ENCODE assay signal across 8 cellular contexts in the genomic region with DNA sequence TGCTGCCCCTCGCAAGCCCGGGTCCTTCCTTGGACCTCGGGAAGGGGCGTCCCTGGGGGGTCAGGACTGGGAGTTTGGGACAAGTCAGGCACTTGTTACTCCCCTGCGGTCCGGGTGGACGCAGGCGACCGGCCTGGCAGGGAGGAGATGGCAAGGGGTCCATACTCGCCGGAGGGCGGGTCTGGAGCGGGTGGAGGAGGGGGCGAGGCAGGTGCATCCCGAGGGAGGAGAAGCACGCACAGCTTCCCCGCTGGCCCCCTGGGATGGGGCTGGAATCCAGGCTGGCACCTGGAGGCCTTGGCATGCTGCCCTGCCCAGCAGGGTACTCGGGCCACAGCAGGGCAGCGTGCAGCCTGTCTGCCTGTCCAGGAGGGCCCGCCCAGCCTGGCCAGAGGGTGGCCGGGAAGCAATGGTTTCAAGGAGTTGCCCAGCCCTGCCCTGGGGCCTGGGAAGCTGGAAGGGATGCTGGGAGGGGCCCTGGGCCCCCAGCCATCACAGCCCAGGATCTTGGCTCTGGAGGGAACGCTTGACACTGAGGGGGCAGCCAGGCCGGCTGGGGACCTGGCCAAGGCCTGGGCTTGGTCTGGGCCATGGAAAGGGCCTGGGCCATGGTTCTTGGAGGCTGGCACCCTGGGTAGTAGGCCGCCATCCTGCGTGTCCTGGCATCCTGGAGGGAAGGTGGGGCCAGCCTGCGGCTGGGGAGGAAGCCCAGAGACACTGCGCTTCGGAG. TPM values are rescaled to one million over a fixed set of nuclear protein-coding genes. Genes with fewer than 3 reads are reported as not detected.
DNase-seq lines count a peak whose midpoint lies in the region; ATAC-seq, FAIRE-seq and TF ChIP-seq lines count a peak whose summit lies in the region.

No MANE protein-coding gene starts in this region.

- H3K9me3 ChIP-seq in BE2C (no peaks in the 10 kb centered on the region), IMR-90 (ENCODE audit: control insufficient read depth, insufficient read depth, low read length) (no peaks in the 10 kb centered on the region), kidney (ENCODE audit: control insufficient read depth in 1 of 2, low read length in 2 of 2) (no peaks in the 10 kb centered on the region), suprapubic skin (no peaks in the 10 kb centered on the region)

- peak overlapping the region; percentile 45 for H2BK5ac ChIP-seq in IMR-90 (ENCODE audit: low read depth, low read length, poor library complexity, severe bottlenecking)

- H3K27ac ChIP-seq in IMR-90 (ENCODE audit: insufficient read depth, low read length) (peak overlapping the region; percentile 55), kidney (ENCODE audit: low read depth in 2 of 2, low read length in 2 of 2) (peak overlapping the region; percentile 90 to 93), suprapubic skin (peak overlapping the region; percentile 87)

- peak overlapping the region; percentile 63; the same call in 1 of the 2 replicates for H2AK5ac ChIP-seq in IMR-90 (ENCODE audit: low read depth, low read length)

- FAIRE-seq in kidney (lab: Jason Lieb, UNC) = no peak

- CTCF ChIA-PET in IMR-90 (lab: Yijun Ruan, JAX) = interaction anchor here (0.7 to 1.1 kb wide), 2 partner anchors 86 to 553 kb away, joined by 3 to 4 read pairs; no protein-coding TSS in a partner anchor

- dilution Hi-C loops in IMR-90 (cut with HindIII; ENCODE audit: low sequenced_read_pairs, unreplicated experiment) = no loop called here

- peak; percentile 7; the same call in 1 of the 2 replicates for ATAC-seq in IMR-90 (ENCODE audit: low read depth)
- no peak for ATAC-seq in HG02885 (IDR thresholded peaks at IDR 0.05; ENCODE audit: poor library complexity, unreplicated experiment)
- ATAC-seq in HG03432 (IDR thresholded peaks at IDR 0.05; ENCODE audit: unreplicated experiment) = no peak

- H3K4ac ChIP-seq in IMR-90 (ENCODE audit: low read depth, low read length) = peak overlapping the region; percentile 75

- H2AFZ ChIP-seq in IMR-90 (replicated peaks; ENCODE audit: low read length, poor library complexity) = peak overlapping the region; percentile 85

- TF ChIP-seq EP300 in suprapubic skin (IDR thresholded peaks at IDR 0.05) = no peak

- no peak for TF ChIP-seq POLR2A in IMR-90 (IDR thresholded peaks at IDR 0.05; ENCODE audit: low read depth, low read length)
- TF ChIP-seq POLR2A in suprapubic skin (IDR thresholded peaks at IDR 0.05) = no peak

- peaks cover 6 to 57% of the 10 kb centered on the region in 2 experiments; a peak in 3 of 4 replicates for H3K79me1 ChIP-seq in IMR-90 (ENCODE audit: low read depth in 1 of 2, low read length in 2 of 2)

- no TSS peak for BruUV-seq in IMR-90 (replicated peaks; lab: Mats Ljungman, UMichigan)

- H2BK20ac ChIP-seq in IMR-90 (ENCODE audit: low read depth, low read length) = no peak overlapping the region

- no peak for TF ChIP-seq RAD21 in IMR-90 (IDR thresholded peaks at IDR 0.05; ENCODE audit: low read length)

- peak overlapping the region; percentile 59; the same call in 1 of the 2 replicates for H3K23ac ChIP-seq in IMR-90 (ENCODE audit: low read depth, low read length)

- DNase-seq in BE2C = no peak
- no peak for DNase-seq in IMR-90
- peak; percentile 39 for DNase-seq in astrocyte of the spinal cord (ENCODE audit: low read depth, low spot score)
- peak; percentile 92 for DNase-seq in kidney
- DNase-seq in suprapubic skin (ENCODE audit: low spot score in 2 of 2) = no peak
- no peak for DNase-seq in occipital lobe (lab: John Stamatoyannopoulos, UW)

- POLR2A ChIA-PET in IMR-90 (lab: Charles Lee; ENCODE audit: unreplicated experiment) = interaction anchor here (1.0 to 1.1 kb wide), 2 partner anchors 10 to 27 kb away, joined by 3 read pairs; no protein-coding TSS in a partner anchor

- H3K36me3 ChIP-seq in BE2C (no peaks in the 10 kb centered on the region), IMR-90 (ENCODE audit: control insufficient read depth, insufficient read depth, low read length) (no peaks in the 10 kb centered on the region), kidney (ENCODE audit: control insufficient read depth in 1 of 2, insufficient read depth in 2 of 2, low read length in 2 of 2) (no peaks in the 10 kb centered on the region), suprapubic skin (no peaks in the 10 kb centered on the region)

- WGBS in IMR-90 (ENCODE audit: extremely low coverage in 2 of 2, insufficient read length in 1 of 2), 2 experiments = 5% methylated on average over 4 of the region's 28 CpGs; no CpG with 5 or more reads in 1 of the 2 experiments
- no CpG with 5 or more reads among the region's 28 CpGs for WGBS in suprapubic skin

- H3K56ac ChIP-seq in IMR-90 (ENCODE audit: extremely low read depth, insufficient read depth, low read length) = no peak overlapping the region

- in situ Hi-C loops in IMR-90 (cut with MboI; ENCODE audit: low sequenced_read_pairs) = no loop called here
- in situ Hi-C loops in astrocyte of the spinal cord (cut with HindIII; ENCODE audit: low sequenced_read_pairs) = no loop called here

- TF ChIP-seq CTCF in BE2C (IDR thresholded peaks at IDR 0.05; ENCODE audit: low read depth, low read length) = no peak
- TF ChIP-seq CTCF in IMR-90 (conservative IDR thresholded peaks at IDR 0.05; ENCODE audit: low read depth, low read length) = 0 out of 2 replicates have a peak, but pooled peaks have one; percentile 1
- no peak for TF ChIP-seq CTCF in astrocyte of the spinal cord (IDR thresholded peaks at IDR 0.05; ENCODE audit: low read depth, low read length)
- no peak for TF ChIP-seq CTCF in kidney (IDR thresholded peaks at IDR 0.05; ENCODE audit: borderline replicate concordance, extremely low read depth, insufficient read depth)
- TF ChIP-seq CTCF in suprapubic skin (IDR thresholded peaks at IDR 0.05) = no peak

- peak overlapping the region; percentile 68 for H3K9ac ChIP-seq in IMR-90 (ENCODE audit: low read depth, low read length)
- H3K9ac ChIP-seq in kidney (ENCODE audit: low read length in 2 of 2) = peak overlapping the region; percentile 80 to 84

- H4K20me1 ChIP-seq in IMR-90 (ENCODE audit: insufficient read depth, low read length) = peaks cover 55% of the 10 kb centered on the region

- peak overlapping the region; percentile 61 for H4K91ac ChIP-seq in IMR-90 (ENCODE audit: insufficient read depth, low read depth, low read length)

- H3K27me3 ChIP-seq in BE2C (no peaks in the 10 kb centered on the region), IMR-90 (ENCODE audit: control insufficient read depth, insufficient read depth, low read length) (no peaks in the 10 kb centered on the region), suprapubic skin (peaks cover 8% of the 10 kb centered on the region)

- H3K4me1 ChIP-seq in BE2C (peaks cover 21% of the 10 kb centered on the region), IMR-90 (ENCODE audit: control insufficient read depth, insufficient read depth, low read length) (peaks cover 22% of the 10 kb centered on the region), kidney (ENCODE audit: control insufficient read depth in 1 of 2, insufficient read depth in 1 of 2, low read depth in 1 of 2, low read length in 2 of 2) (peaks cover 41 to 55% of the 10 kb centered on the region in 2 donors), suprapubic skin (peaks cover 70% of the 10 kb centered on the region)

- intact Hi-C loops in IMR-90 (cut with micrococcal nuclease) = loop anchor here (5.0 kb wide), 1 partner anchor 45 kb away; the partner anchor contains the start of gene TFAP4
- intact Hi-C loops in kidney (cut with DNase I) = no loop called here

- peak overlapping the region; percentile 76 for H3K4me2 ChIP-seq in IMR-90 (ENCODE audit: low read depth, low read length)

- 0 out of 2 replicates have a peak overlapping the region, but pooled peaks have one; percentile 46 for H2BK120ac ChIP-seq in IMR-90 (ENCODE audit: low read depth, low read length)

- H2AK9ac ChIP-seq in IMR-90 (replicated peaks; ENCODE audit: low read depth, low read length, poor library complexity) = peak overlapping the region; percentile 97

- H3K9me1 ChIP-seq in IMR-90 (ENCODE audit: insufficient read depth, low read length) = peaks cover 12% of the 10 kb centered on the region

- no peak overlapping the region for H3K18ac ChIP-seq in IMR-90 (ENCODE audit: low read depth, low read length)

- H2BK15ac ChIP-seq in IMR-90 (ENCODE audit: low read depth, low read length) = no peak overlapping the region

- H3K4me3 ChIP-seq in BE2C (ENCODE audit: low read depth, low read length) (peak overlapping the region; percentile 70), IMR-90 (ENCODE audit: insufficient read depth, low read depth, low read length) (peak overlapping the region; percentile 74), astrocyte of the spinal cord (ENCODE audit: low read depth, low read length) (peak overlapping the region; percentile 79), kidney (ENCODE audit: low read length in 2 of 2) (peak overlapping the region; percentile 52 to 82), suprapubic skin (peak overlapping the region; percentile 81)

- peak overlapping the region; percentile 76; the same call in 1 of the 2 replicates for H3K14ac ChIP-seq in IMR-90 (replicated peaks; ENCODE audit: low read depth, low read length)

- peak overlapping the region in 1 of 2 experiments; percentile 40; a peak in 1 of 4 replicates for H4K8ac ChIP-seq in IMR-90 (ENCODE audit: low read depth in 2 of 2, low read length in 2 of 2)

- H4K5ac ChIP-seq in IMR-90 (ENCODE audit: low read depth, low read length) = no peak overlapping the region; the same call in 1 of the 2 replicates

RNA-seq across cellular contexts. Expression of gene GLIS2, which starts 1.0 kb away (rescaled TPM):
- 45.4 TPM for polyA plus RNA-seq in BE2C (2012; ENCODE audit: insufficient read depth, insufficient read length, low read depth)
- 0.36 and 0.56 TPM in 2 replicates for total RNA-seq in IMR-90 (2012; rRNA removed)
- 8.4 and 9.0 TPM in 2 replicates for polyA plus RNA-seq in IMR-90 (2012; rRNA removed)
- 6.1 and 12.6 TPM in 2 replicates for polyA plus RNA-seq in IMR-90 (2012; cell fraction: cytosol; rRNA removed)
- 15.5 and 36.4 TPM in 2 replicates for polyA plus RNA-seq in IMR-90 (2012; cell fraction: nucleus; rRNA removed; ENCODE audit: low replicate concordance)
- 68.7 TPM for total RNA-seq in kidney
- polyA plus RNA-seq in kidney (ENCODE audit: insufficient read depth, low read depth, low replicate concordance) = 35.6 TPM
- total RNA-seq in suprapubic skin = 1 to 10 TPM; 1.1 to 3.1 (median 2.3) TPM
- 5.1 TPM for total RNA-seq in occipital lobe

RNA-seq across cellular contexts. Expression of gene PAM16, which starts 34.2 kb away (rescaled TPM):
- polyA plus RNA-seq in BE2C (2012; ENCODE audit: insufficient read depth, insufficient read length, low read depth) = 216 TPM
- 17.9 and 25.6 TPM in 2 replicates for total RNA-seq in IMR-90 (2012; rRNA removed)
- 48.4 and 69.5 TPM in 2 replicates for polyA plus RNA-seq in IMR-90 (2012; rRNA removed)
- 84.0 and 105 TPM in 2 replicates for polyA plus RNA-seq in IMR-90 (2012; cell fraction: cytosol; rRNA removed)
- polyA plus RNA-seq in IMR-90 (2012; cell fraction: nucleus; rRNA removed; ENCODE audit: low replicate concordance) = 70.0 and 101 TPM in 2 replicates
- 29.4 TPM for total RNA-seq in kidney
- 61.1 TPM for polyA plus RNA-seq in kidney (ENCODE audit: insufficient read depth, low read depth, low replicate concordance)
- 10 to 100 TPM; 23.8 to 54.7 (median 46.1) TPM for total RNA-seq in suprapubic skin
- total RNA-seq in occipital lobe = 21.2 TPM

RNA-seq across cellular contexts. Expression of gene TFAP4, which starts 44.1 kb away (rescaled TPM):
- polyA plus RNA-seq in BE2C (2012; ENCODE audit: insufficient read depth, insufficient read length, low read depth) = 40.1 TPM
- total RNA-seq in IMR-90 (2012; rRNA removed) (7.3 and 7.8 TPM in 2 replicates), kidney (11.9 TPM), suprapubic skin (10 to 100 TPM; 12.0 to 18.3 (median 14.9) TPM), occipital lobe (13.7 TPM)
- polyA plus RNA-seq in IMR-90 (2012; rRNA removed) (5.6 and 7.0 TPM in 2 replicates), kidney (ENCODE audit: insufficient read depth, low read depth, low replicate concordance) (3.2 TPM)
- polyA plus RNA-seq in IMR-90 (2012; cell fraction: cytosol; rRNA removed) = 3.0 and 5.3 TPM in 2 replicates
- polyA plus RNA-seq in IMR-90 (2012; cell fraction: nucleus; rRNA removed; ENCODE audit: low replicate concordance) = 6.5 and 10.4 TPM in 2 replicates

RNA-seq across cellular contexts. Expression of gene VASN, which starts 54.8 kb away (rescaled TPM):
- 147 TPM for polyA plus RNA-seq in BE2C (2012; ENCODE audit: insufficient read depth, insufficient read length, low read depth)
- total RNA-seq in IMR-90 (2012; rRNA removed) = 9.3 and 10.3 TPM in 2 replicates
- polyA plus RNA-seq in IMR-90 (2012; rRNA removed) = 83.8 and 87.2 TPM in 2 replicates
- 83.6 and 183 TPM in 2 replicates for polyA plus RNA-seq in IMR-90 (2012; cell fraction: cytosol; rRNA removed)
- 42.8 and 134 TPM in 2 replicates for polyA plus RNA-seq in IMR-90 (2012; cell fraction: nucleus; rRNA removed; ENCODE audit: low replicate concordance)
- 82.7 TPM for total RNA-seq in kidney
- polyA plus RNA-seq in kidney (ENCODE audit: insufficient read depth, low read depth, low replicate concordance) = 75.7 TPM
- 10 to 100 TPM; 10.8 to 23.3 (median 22.3) TPM for total RNA-seq in suprapubic skin
- 2.5 TPM for total RNA-seq in occipital lobe

Comparison
In these comparisons a context has a peak if more than half of its experiments do, and no peak if none do; other contexts are left out.
1. DNase-seq: peak in astrocyte of the spinal cord (single experiment) and kidney (single experiment); none in BE2C (single experiment), IMR-90 (single experiment), suprapubic skin (0 of 2) and occipital lobe (single experiment).
2. RNA of gene GLIS2, which starts 1.0 kb away (total RNA-seq): 68.7 TPM in kidney (single experiment); 5.1 TPM in occipital lobe (single experiment), 1.1 to 3.1 TPM in suprapubic skin and 0.36 to 0.56 TPM in IMR-90; every median in the first group is over 10 times any median in the second.
3. Peak in every context shown above with its lines, with median percentiles within 50 percentile points of each other: H3K4me3 ChIP-seq and H3K27ac ChIP-seq.